Comparison of ENCODE assay signal across 9 cellular contexts in the genomic region with DNA sequence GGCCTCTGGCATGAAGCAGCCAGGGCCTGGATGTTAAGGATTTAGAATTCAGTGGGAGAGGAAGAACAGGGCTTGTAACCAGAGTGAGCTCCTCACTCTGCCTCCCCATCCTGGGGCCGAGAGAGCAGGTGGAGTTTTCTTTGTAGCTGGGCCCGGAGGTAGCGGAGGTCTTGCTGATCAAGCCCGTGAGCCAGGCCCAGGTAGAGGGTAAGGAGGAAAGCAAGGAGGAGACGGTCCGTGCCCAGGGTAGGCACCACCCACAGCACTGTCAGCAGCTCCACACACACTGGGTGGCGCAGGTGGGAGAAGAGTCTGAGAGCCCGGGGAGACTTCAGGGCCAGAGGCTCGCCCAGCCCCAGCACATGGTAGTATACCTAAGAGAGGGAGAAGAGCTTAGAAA. TPM values are rescaled to one million over a fixed set of nuclear protein-coding genes. Genes with fewer than 3 reads are reported as not detected.
DNase-seq lines count a peak whose midpoint lies in the region; ATAC-seq and TF ChIP-seq lines count a peak whose summit lies in the region.
"Had no signal": no experiment of that assay in that cellular context is flagged by ENCODE, and none has a peak within 500 bp of the region (broad histone marks: within the 10 kb centered on the region; RNA-seq: fewer than 3 reads in every experiment).

No MANE protein-coding gene starts in this region.

- H3K4me1 Mint-ChIP-seq in HFFc6 (ENCODE audit: low read depth) (peaks cover 57% of the 10 kb centered on the region), nephron progenitor cell (peaks cover 75% of the 10 kb centered on the region)

- H3K27me3 Mint-ChIP-seq in HFFc6 (ENCODE audit: insufficient read depth) (peaks cover 3% of the 10 kb centered on the region), nephron progenitor cell (ENCODE audit: low read depth, poor library complexity) (no peaks in the 10 kb centered on the region)

- ATAC-seq in HG02798 (IDR thresholded peaks at IDR 0.05; ENCODE audit: poor library complexity, unreplicated experiment): no peak
- ATAC-seq in HG03135 (IDR thresholded peaks at IDR 0.05; ENCODE audit: unreplicated experiment): no peak
- ATAC-seq: activated CD4-positive, CD25-positive, alpha-beta regulatory T cell treated with anti-CD3 and anti-CD28 coated beads, Interleukin-2, amount 50 U/mL, for 24 hours had no signal

- peak overlapping the region; percentile 100 for H3K9ac ChIP-seq in BLaER1

- intact Hi-C loops in breast epithelium (cut with DNase I; ENCODE audit: low total_unique reads): no loop called here

- H3K27ac Mint-ChIP-seq in HFFc6 (peak overlapping the region; percentile 95), nephron progenitor cell (no peak overlapping the region)

- H3K4me3 ChIP-seq in BLaER1 (peak overlapping the region; percentile 91), breast epithelium (peak overlapping the region; percentile 76 to 82 (median 82))

- DNase-seq in HFFc6: no peak
- no peak for DNase-seq in breast epithelium (ENCODE audit: low spot score in 2 of 2)
- no peak for DNase-seq in nephron progenitor cell
- no peak for DNase-seq in erythroblast (lab: John Stamatoyannopoulos, UW)
- no peak for DNase-seq in DMS53 (lab: John Stamatoyannopoulos, UW)

- H3K36me3 ChIP-seq in BLaER1 (peaks cover 7% of the 10 kb centered on the region), breast epithelium (no peaks in the 10 kb centered on the region)

- H3K9me3 Mint-ChIP-seq in HFFc6 (no peaks in the 10 kb centered on the region; the same call in 1 of the 2 replicates), nephron progenitor cell (no peaks in the 10 kb centered on the region)

- H3K4me3 Mint-ChIP-seq in HFFc6: peak overlapping the region; percentile 92
- peak overlapping the region; percentile 93 for H3K4me3 Mint-ChIP-seq in nephron progenitor cell

- TF ChIP-seq CTCF in HFFc6 (IDR thresholded peaks at IDR 0.05): no peak
- TF ChIP-seq CTCF in breast epithelium (IDR thresholded peaks at IDR 0.05): no peak
- no peak for TF ChIP-seq CTCF in nephron progenitor cell (IDR thresholded peaks at IDR 0.05)

- H3K4me2 ChIP-seq in BLaER1: peak overlapping the region; percentile 100

- TF ChIP-seq POLR2A in breast epithelium (IDR thresholded peaks at IDR 0.05) (no peak), erythroblast (IDR thresholded peaks at IDR 0.05; ENCODE audit: low read length) (no peak)

- H3K27me3 ChIP-seq in BLaER1 (no peaks in the 10 kb centered on the region), breast epithelium (no peaks in the 10 kb centered on the region)

- no peaks in the 10 kb centered on the region for H3K9me3 ChIP-seq in BLaER1
- no peaks in the 10 kb centered on the region for H3K9me3 ChIP-seq in breast epithelium

- H3K27ac ChIP-seq in BLaER1 (peak overlapping the region; percentile 100), breast epithelium (peak overlapping the region; percentile 96 to 97)

- peaks cover 34% of the 10 kb centered on the region for H3K4me1 ChIP-seq in BLaER1
- peaks cover 6 to 18% of the 10 kb centered on the region in 2 donors for H3K4me1 ChIP-seq in breast epithelium

- H4K20me1 ChIP-seq in BLaER1: peaks cover 15% of the 10 kb centered on the region; the same call in 1 of the 2 replicates

- H3K36me3 Mint-ChIP-seq in HFFc6 (ENCODE audit: low read depth): peaks cover 34% of the 10 kb centered on the region
- H3K36me3 Mint-ChIP-seq in nephron progenitor cell (ENCODE audit: low read depth): peaks cover 12% of the 10 kb centered on the region

RNA-seq across cellular contexts. Expression of a gene that starts 2.1 kb away (rescaled TPM):
- total RNA-seq in HFFc6 (2021; fragmentation: NEBNext Ultra II Directional; extraction: Animal tissue kit (Norgen Biotek cat#: 25700)): 100 to 1,000 TPM; 135 to 149 (median 141) TPM
- total RNA-seq in breast epithelium: 10 to 100 TPM; 18.3 to 41.6 (median 20.0) TPM

RNA-seq across cellular contexts. Expression of a gene that starts 2.2 kb away (rescaled TPM):
- total RNA-seq in HFFc6 (2021; fragmentation: NEBNext Ultra II Directional; extraction: Animal tissue kit (Norgen Biotek cat#: 25700)): 10 to 100 TPM; 16.3 to 35.1 (median 31.1) TPM
- 1 to 10 TPM; 1.8 to 4.0 (median 2.3) TPM for total RNA-seq in breast epithelium

RNA-seq across cellular contexts. Expression of a gene that starts 15.8 kb away (rescaled TPM):
- 10 to 100 TPM; 33.7 to 36.7 (median 35.5) TPM for total RNA-seq in HFFc6 (2021; fragmentation: NEBNext Ultra II Directional; extraction: Animal tissue kit (Norgen Biotek cat#: 25700))
- 10 to 100 TPM; 23.5 to 35.3 (median 26.2) TPM for total RNA-seq in breast epithelium

RNA-seq across cellular contexts. Expression of a gene that starts 28.5 kb away (rescaled TPM):
- 10 to 100 TPM; 18.4 to 31.9 (median 28.1) TPM for total RNA-seq in HFFc6 (2021; fragmentation: NEBNext Ultra II Directional; extraction: Animal tissue kit (Norgen Biotek cat#: 25700))
- 10 to 100 TPM in 2 of 3 donors, 1 to 10 TPM in 1; 8.5 to 14.9 (median 13.4) TPM for total RNA-seq in breast epithelium

RNA-seq across cellular contexts. Expression of a gene that starts 31.6 kb away (rescaled TPM):
- 1,000 to 10,000 TPM; 1,052 to 1,712 (median 1,589) TPM for total RNA-seq in HFFc6 (2021; fragmentation: NEBNext Ultra II Directional; extraction: Animal tissue kit (Norgen Biotek cat#: 25700))
- 100 to 1,000 TPM; 189 to 269 (median 212) TPM for total RNA-seq in breast epithelium
